25 cellular contexts compared by ENCODE assay signal in the genomic region with DNA sequence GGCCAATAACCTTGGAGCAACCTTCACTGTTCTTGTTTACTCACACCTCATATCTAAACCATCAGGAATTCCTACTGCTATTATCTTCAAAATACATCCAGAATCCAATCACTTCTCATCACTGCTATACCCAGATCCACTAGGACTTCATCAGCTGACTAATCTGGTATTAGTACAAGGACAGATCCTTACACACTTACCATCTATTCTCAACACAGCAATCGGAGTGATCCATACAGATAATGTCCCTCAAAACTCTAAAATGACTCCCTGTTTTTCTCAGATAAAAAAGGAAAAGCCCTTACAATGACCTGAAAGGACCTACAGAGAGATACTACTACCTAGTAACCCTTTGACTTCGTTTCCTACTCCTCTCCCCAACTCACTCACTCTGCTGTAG.
"Had no signal": no experiment of that assay in that cellular context is flagged by ENCODE, and none has a peak within 500 bp of the region (broad histone marks: within the 10 kb centered on the region; RNA-seq: fewer than 3 reads in every experiment).

No MANE protein-coding gene starts in this region.

- H3K4me3 Mint-ChIP-seq: activated B cell treated with CpG ODN at 0.5 μM for 24 hours; activated CD4-positive, alpha-beta T cell treated with anti-CD3 and anti-CD28 coated beads for 36 hours; activated naive CD4-positive, alpha-beta T cell treated with anti-CD3 and anti-CD28 coated beads for 36 hours; activated T-cell treated with anti-CD3 and anti-CD28 coated beads, Interleukin-2, amount 50 U/mL, for 24 hours; mesothelial cell of epicardium had no signal

- FAIRE-seq: small intestine had no signal

- DNase-seq: activated B cell treated with CpG ODN at 0.5 μM for 24 hours; activated CD4-positive, alpha-beta T cell treated with anti-CD3 and anti-CD28 coated beads for 36 hours; activated CD4-positive, alpha-beta T cell treated with anti-CD3 and anti-CD28 coated beads, Interleukin-2, amount 50 U/mL, for 4 hours; activated CD8-positive, alpha-beta memory T cell treated with anti-CD3 and anti-CD28 coated beads for 24 hours; activated CD8-positive, alpha-beta memory T cell treated with anti-CD3 and anti-CD28 coated beads, Interleukin-2, amount 50 U/mL, for 4 hours; activated effector memory CD4-positive, alpha-beta T cell treated with Interleukin-2 at 50 U/mL for 16 hours; activated naive CD4-positive, alpha-beta T cell treated with anti-CD3 and anti-CD28 coated beads for 36 hours; activated T-cell treated with anti-CD3 and anti-CD28 coated beads, Interleukin-2, amount 50 U/mL, for 24 hours; anterior cingulate cortex; body of pancreas; cortex of kidney; effector CD8-positive, alpha-beta T cell; erythroblast; foreskin fibroblast; occipital lobe; small intestine; stimulated activated CD4-positive, alpha-beta T cell treated with anti-CD3 and anti-CD28 coated beads, Interleukin-2, amount 100 ng/mL, for 24 hours; stimulated activated naive CD4-positive, alpha-beta T cell treated with Interleukin-2 at 50 U/mL for 16 hours; T1000; upper lobe of right lung had no signal

- H3K27me3 Mint-ChIP-seq: activated B cell treated with CpG ODN at 0.5 μM for 24 hours; activated CD4-positive, alpha-beta T cell treated with anti-CD3 and anti-CD28 coated beads for 36 hours; activated T-cell treated with anti-CD3 and anti-CD28 coated beads, Interleukin-2, amount 50 U/mL, for 24 hours had no signal

- H3K27ac ChIP-seq: body of pancreas, cardiac muscle cell, upper lobe of right lung had no signal

- H3K9me3 Mint-ChIP-seq: activated B cell treated with CpG ODN at 0.5 μM for 24 hours; activated naive CD4-positive, alpha-beta T cell treated with anti-CD3 and anti-CD28 coated beads for 36 hours had no signal

- H3K27me3 ChIP-seq: body of pancreas, cardiac muscle cell, upper lobe of right lung had no signal

- H3K4me3 ChIP-seq: body of pancreas, cardiac muscle cell, lung, upper lobe of right lung had no signal

- ATAC-seq: activated CD4-positive, alpha-beta T cell treated with anti-CD3 and anti-CD28 coated beads for 36 hours; body of pancreas; left lobe of liver; sciatic nerve; upper lobe of right lung had no signal

- H3K27ac Mint-ChIP-seq: activated B cell treated with CpG ODN at 0.5 μM for 24 hours; activated CD4-positive, alpha-beta T cell treated with anti-CD3 and anti-CD28 coated beads for 36 hours; activated naive CD4-positive, alpha-beta T cell treated with anti-CD3 and anti-CD28 coated beads for 36 hours; activated T-cell treated with anti-CD3 and anti-CD28 coated beads, Interleukin-2, amount 50 U/mL, for 24 hours; mesothelial cell of epicardium had no signal

- H3K9me3 ChIP-seq: body of pancreas, upper lobe of right lung had no signal

- H3K36me3 ChIP-seq: cardiac muscle cell, upper lobe of right lung had no signal

- H3K4me1 Mint-ChIP-seq: mesothelial cell of epicardium had no signal
